ENCODE assay signal across 1 cellular context in the genomic region with DNA sequence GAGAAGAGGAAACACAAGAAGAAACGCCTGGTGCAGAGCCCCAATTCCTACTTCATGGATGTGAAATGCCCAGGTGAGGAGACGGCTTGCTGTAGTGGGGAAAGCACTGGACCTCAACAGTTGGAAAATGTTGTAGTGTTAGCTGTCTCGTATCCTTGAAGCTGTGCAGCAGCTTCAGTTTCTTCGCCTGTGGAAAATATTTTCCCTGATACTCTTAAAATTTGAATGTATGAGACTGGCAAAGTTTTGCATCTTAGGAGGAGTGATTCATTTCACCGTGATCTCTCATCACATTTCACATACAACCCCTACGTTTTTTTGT.
TF ChIP-seq lines count a peak whose summit lies in the region.

No MANE protein-coding gene starts in this region.

TF ChIP-seq in GM23338, 12 proteins besides CTCF, POLR2A, EP300 and RAD21 (continued from another document):
- TF ChIP-seq, protein P1, sequence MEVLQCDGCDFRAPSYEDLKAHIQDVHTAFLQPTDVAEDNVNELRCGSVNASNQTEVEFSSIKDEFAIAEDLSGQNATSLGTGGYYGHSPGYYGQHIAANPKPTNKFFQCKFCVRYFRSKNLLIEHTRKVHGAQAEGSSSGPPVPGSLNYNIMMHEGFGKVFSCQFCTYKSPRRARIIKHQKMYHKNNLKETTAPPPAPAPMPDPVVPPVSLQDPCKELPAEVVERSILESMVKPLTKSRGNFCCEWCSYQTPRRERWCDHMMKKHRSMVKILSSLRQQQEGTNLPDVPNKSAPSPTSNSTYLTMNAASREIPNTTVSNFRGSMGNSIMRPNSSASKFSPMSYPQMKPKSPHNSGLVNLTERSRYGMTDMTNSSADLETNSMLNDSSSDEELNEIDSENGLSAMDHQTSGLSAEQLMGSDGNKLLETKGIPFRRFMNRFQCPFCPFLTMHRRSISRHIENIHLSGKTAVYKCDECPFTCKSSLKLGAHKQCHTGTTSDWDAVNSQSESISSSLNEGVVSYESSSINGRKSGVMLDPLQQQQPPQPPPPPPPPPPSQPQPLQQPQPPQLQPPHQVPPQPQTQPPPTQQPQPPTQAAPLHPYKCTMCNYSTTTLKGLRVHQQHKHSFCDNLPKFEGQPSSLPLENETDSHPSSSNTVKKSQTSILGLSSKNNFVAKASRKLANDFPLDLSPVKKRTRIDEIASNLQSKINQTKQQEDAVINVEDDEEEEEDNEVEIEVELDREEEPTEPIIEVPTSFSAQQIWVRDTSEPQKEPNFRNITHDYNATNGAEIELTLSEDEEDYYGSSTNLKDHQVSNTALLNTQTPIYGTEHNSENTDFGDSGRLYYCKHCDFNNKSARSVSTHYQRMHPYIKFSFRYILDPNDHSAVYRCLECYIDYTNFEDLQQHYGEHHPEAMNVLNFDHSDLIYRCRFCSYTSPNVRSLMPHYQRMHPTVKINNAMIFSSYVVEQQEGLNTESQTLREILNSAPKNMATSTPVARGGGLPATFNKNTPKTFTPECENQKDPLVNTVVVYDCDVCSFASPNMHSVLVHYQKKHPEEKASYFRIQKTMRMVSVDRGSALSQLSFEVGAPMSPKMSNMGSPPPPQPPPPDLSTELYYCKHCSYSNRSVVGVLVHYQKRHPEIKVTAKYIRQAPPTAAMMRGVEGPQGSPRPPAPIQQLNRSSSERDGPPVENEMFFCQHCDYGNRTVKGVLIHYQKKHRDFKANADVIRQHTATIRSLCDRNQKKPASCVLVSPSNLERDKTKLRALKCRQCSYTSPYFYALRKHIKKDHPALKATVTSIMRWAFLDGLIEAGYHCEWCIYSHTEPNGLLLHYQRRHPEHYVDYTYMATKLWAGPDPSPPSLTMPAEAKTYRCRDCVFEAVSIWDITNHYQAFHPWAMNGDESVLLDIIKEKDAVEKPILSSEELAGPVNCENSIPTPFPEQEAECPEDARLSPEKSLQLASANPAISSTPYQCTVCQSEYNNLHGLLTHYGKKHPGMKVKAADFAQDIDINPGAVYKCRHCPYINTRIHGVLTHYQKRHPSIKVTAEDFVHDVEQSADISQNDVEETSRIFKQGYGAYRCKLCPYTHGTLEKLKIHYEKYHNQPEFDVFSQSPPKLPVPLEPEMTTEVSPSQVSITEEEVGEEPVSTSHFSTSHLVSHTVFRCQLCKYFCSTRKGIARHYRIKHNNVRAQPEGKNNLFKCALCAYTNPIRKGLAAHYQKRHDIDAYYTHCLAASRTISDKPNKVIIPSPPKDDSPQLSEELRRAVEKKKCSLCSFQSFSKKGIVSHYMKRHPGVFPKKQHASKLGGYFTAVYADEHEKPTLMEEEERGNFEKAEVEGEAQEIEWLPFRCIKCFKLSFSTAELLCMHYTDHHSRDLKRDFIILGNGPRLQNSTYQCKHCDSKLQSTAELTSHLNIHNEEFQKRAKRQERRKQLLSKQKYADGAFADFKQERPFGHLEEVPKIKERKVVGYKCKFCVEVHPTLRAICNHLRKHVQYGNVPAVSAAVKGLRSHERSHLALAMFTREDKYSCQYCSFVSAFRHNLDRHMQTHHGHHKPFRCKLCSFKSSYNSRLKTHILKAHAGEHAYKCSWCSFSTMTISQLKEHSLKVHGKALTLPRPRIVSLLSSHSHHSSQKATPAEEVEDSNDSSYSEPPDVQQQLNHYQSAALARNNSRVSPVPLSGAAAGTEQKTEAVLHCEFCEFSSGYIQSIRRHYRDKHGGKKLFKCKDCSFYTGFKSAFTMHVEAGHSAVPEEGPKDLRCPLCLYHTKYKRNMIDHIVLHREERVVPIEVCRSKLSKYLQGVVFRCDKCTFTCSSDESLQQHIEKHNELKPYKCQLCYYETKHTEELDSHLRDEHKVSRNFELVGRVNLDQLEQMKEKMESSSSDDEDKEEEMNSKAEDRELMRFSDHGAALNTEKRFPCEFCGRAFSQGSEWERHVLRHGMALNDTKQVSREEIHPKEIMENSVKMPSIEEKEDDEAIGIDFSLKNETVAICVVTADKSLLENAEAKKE (CRISPR knock-in tag; IDR thresholded peaks at IDR 0.05) = no peak
- TF ChIP-seq ZNF114 (CRISPR knock-in tag; IDR thresholded peaks at IDR 0.05) (no peak), JUNB (IDR thresholded peaks at IDR 0.05; ENCODE audit: unreplicated experiment) (no peak), CREB1 (CRISPR knock-in tag; IDR thresholded peaks at IDR 0.05; ENCODE audit: low read depth) (no peak), EZH2 (IDR thresholded peaks at IDR 0.05; ENCODE audit: low read depth, unreplicated experiment) (no peak), EZH2phosphoT487 (IDR thresholded peaks at IDR 0.05; ENCODE audit: unreplicated experiment) (no peak), NANOG (IDR thresholded peaks at IDR 0.05; ENCODE audit: borderline replicate concordance) (no peak)
- TF ChIP-seq, protein P2, sequence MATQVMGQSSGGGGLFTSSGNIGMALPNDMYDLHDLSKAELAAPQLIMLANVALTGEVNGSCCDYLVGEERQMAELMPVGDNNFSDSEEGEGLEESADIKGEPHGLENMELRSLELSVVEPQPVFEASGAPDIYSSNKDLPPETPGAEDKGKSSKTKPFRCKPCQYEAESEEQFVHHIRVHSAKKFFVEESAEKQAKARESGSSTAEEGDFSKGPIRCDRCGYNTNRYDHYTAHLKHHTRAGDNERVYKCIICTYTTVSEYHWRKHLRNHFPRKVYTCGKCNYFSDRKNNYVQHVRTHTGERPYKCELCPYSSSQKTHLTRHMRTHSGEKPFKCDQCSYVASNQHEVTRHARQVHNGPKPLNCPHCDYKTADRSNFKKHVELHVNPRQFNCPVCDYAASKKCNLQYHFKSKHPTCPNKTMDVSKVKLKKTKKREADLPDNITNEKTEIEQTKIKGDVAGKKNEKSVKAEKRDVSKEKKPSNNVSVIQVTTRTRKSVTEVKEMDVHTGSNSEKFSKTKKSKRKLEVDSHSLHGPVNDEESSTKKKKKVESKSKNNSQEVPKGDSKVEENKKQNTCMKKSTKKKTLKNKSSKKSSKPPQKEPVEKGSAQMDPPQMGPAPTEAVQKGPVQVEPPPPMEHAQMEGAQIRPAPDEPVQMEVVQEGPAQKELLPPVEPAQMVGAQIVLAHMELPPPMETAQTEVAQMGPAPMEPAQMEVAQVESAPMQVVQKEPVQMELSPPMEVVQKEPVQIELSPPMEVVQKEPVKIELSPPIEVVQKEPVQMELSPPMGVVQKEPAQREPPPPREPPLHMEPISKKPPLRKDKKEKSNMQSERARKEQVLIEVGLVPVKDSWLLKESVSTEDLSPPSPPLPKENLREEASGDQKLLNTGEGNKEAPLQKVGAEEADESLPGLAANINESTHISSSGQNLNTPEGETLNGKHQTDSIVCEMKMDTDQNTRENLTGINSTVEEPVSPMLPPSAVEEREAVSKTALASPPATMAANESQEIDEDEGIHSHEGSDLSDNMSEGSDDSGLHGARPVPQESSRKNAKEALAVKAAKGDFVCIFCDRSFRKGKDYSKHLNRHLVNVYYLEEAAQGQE (IDR thresholded peaks at IDR 0.05; ENCODE audit: unreplicated experiment) = no peak
